ENCODE assay signal across 8 cellular contexts in genomic region chr17:82985973-82986372, GRCh38.
DNase-seq lines count a peak whose midpoint lies in the region; ATAC-seq and TF ChIP-seq lines count a peak whose summit lies in the region.

No MANE protein-coding gene starts in this region.

- peaks cover 51% of the 10 kb centered on the region for H3K4me1 Mint-ChIP-seq in dendritic cell treated with granulocyte-macrophage colony-stimulating factor and Interleukin-4, amounts not matched to agents 40 ng/mL and 50 ng/mL, for 4 days (ENCODE audit: low read depth)
- peaks cover 17% of the 10 kb centered on the region for H3K4me1 Mint-ChIP-seq in osteocyte (ENCODE audit: unreplicated experiment)

- peaks cover 15% of the 10 kb centered on the region for H3K36me3 Mint-ChIP-seq in dendritic cell treated with granulocyte-macrophage colony-stimulating factor and Interleukin-4, amounts not matched to agents 40 ng/mL and 50 ng/mL, for 4 days (ENCODE audit: low read depth)
- H3K36me3 Mint-ChIP-seq in osteocyte (ENCODE audit: unreplicated experiment) = no peaks in the 10 kb centered on the region

- peak; percentile 28 for DNase-seq in EH (ENCODE audit: low read depth)
- peak; percentile 21 for DNase-seq in activated CD4-positive, CD25-positive, alpha-beta regulatory T cell treated with anti-CD3 and anti-CD28 coated beads, Interleukin-2, amount 50 U/mL, for 16 hours (ENCODE audit: low read depth, low spot score)
- no peak for DNase-seq in osteocyte (ENCODE audit: extremely low spot score, unreplicated experiment)
- DNase-seq in DMS 273 (lab: John Stamatoyannopoulos, UW; ENCODE audit: unreplicated experiment) = no peak
- no peak for DNase-seq in NCI-H146 (lab: John Stamatoyannopoulos, UW)
- DNase-seq in occipital lobe (lab: John Stamatoyannopoulos, UW) = no peak

- H3K9me3 Mint-ChIP-seq in dendritic cell treated with granulocyte-macrophage colony-stimulating factor and Interleukin-4, amounts not matched to agents 40 ng/mL and 50 ng/mL, for 4 days = no peaks in the 10 kb centered on the region
- H3K9me3 Mint-ChIP-seq in osteocyte (ENCODE audit: unreplicated experiment) = no peaks in the 10 kb centered on the region

- H3K4me3 Mint-ChIP-seq in dendritic cell treated with granulocyte-macrophage colony-stimulating factor and Interleukin-4, amounts not matched to agents 40 ng/mL and 50 ng/mL, for 4 days = peak overlapping the region; percentile 37
- H3K4me3 Mint-ChIP-seq in osteocyte (ENCODE audit: unreplicated experiment) = peak overlapping the region; percentile 14

- ATAC-seq in HG02588 (IDR thresholded peaks at IDR 0.05; ENCODE audit: unreplicated experiment) = no peak

- peaks cover 4% of the 10 kb centered on the region for H3K27me3 Mint-ChIP-seq in dendritic cell treated with granulocyte-macrophage colony-stimulating factor and Interleukin-4, amounts not matched to agents 40 ng/mL and 50 ng/mL, for 4 days
- no peaks in the 10 kb centered on the region for H3K27me3 Mint-ChIP-seq in osteocyte (ENCODE audit: unreplicated experiment)

- H3K27ac Mint-ChIP-seq in dendritic cell treated with granulocyte-macrophage colony-stimulating factor and Interleukin-4, amounts not matched to agents 40 ng/mL and 50 ng/mL, for 4 days = peak overlapping the region; percentile 73
- H3K27ac Mint-ChIP-seq in osteocyte (ENCODE audit: unreplicated experiment) = peak overlapping the region; percentile 50

- TF ChIP-seq CTCF in osteocyte (IDR thresholded peaks at IDR 0.05) = no peak

- intact Hi-C loops in dendritic cell treated with granulocyte-macrophage colony-stimulating factor and Interleukin-4, amounts not matched to agents 40 ng/mL and 50 ng/mL, for 4 days (cut with micrococcal nuclease) = no loop called here

Comparison
In these comparisons a context has a peak if more than half of its experiments do, and no peak if none do; other contexts are left out.
1. DNase-seq: peak in EH (single experiment) and activated CD4-positive, CD25-positive, alpha-beta regulatory T cell treated with anti-CD3 and anti-CD28 coated beads, Interleukin-2, amount 50 U/mL, for 16 hours (single experiment); none in osteocyte (single experiment), DMS 273 (single experiment), NCI-H146 (single experiment) and occipital lobe (single experiment).